24 cellular contexts compared by ENCODE assay signal in genomic region chr10:63759335-63759734, GRCh38.
"Had no signal": no experiment of that assay in that cellular context is flagged by ENCODE, and none has a peak within 500 bp of the region (broad histone marks: within the 10 kb centered on the region; RNA-seq: fewer than 3 reads in every experiment).

No MANE protein-coding gene starts in this region.

- H3K4me3 Mint-ChIP-seq: activated CD8-positive, alpha-beta T cell treated with anti-CD3 and anti-CD28 coated beads, Interleukin-2, amount 10 ng/mL, durations not matched to agents 7 days and 5 days; activated naive CD8-positive, alpha-beta T cell treated with anti-CD3 and anti-CD28 coated beads, Interleukin-2, amount 50 U/mL, for 24 hours; activated T-cell treated with anti-CD3 and anti-CD28 coated beads, Interleukin-2, amount 50 U/mL, for 4 hours; brain; T-helper 1 cell treated with Interleukin-12 subunit alpha and Interleukin-12 subunit beta and Interleukin-4 antibody, amounts not matched to agents 30 μg/mL and 1 μg/mL, for 36 hours; WTC11 had no signal

- H3K27me3 ChIP-seq: Peyer's patch had no signal

- H3K9me3 Mint-ChIP-seq: activated naive CD4-positive, alpha-beta T cell treated with anti-CD3 and anti-CD28 coated beads, Interleukin-2, amount 50 U/mL, for 72 hours; activated naive CD8-positive, alpha-beta T cell treated with anti-CD3 and anti-CD28 coated beads, Interleukin-2, amount 50 U/mL, for 24 hours; activated T-cell treated with anti-CD3 and anti-CD28 coated beads, Interleukin-2, amount 50 U/mL, for 4 hours; brain; T-helper 1 cell treated with Interleukin-12 subunit alpha and Interleukin-12 subunit beta and Interleukin-4 antibody, amounts not matched to agents 30 μg/mL and 1 μg/mL, for 36 hours; WTC11 had no signal

- H3K36me3 ChIP-seq: Peyer's patch had no signal

- H3K27ac Mint-ChIP-seq: activated CD8-positive, alpha-beta T cell treated with anti-CD3 and anti-CD28 coated beads, Interleukin-2, amount 10 ng/mL, durations not matched to agents 7 days and 5 days; activated naive CD4-positive, alpha-beta T cell treated with anti-CD3 and anti-CD28 coated beads, Interleukin-2, amount 50 U/mL, for 72 hours; activated naive CD8-positive, alpha-beta T cell treated with anti-CD3 and anti-CD28 coated beads, Interleukin-2, amount 50 U/mL, for 24 hours; brain; T-helper 1 cell treated with Interleukin-12 subunit alpha and Interleukin-12 subunit beta and Interleukin-4 antibody, amounts not matched to agents 30 μg/mL and 1 μg/mL, for 36 hours; WTC11 had no signal

- ATAC-seq: activated CD8-positive, alpha-beta T cell treated with anti-CD3 and anti-CD28 coated beads, Interleukin-2, amount 10 ng/mL, durations not matched to agents 7 days and 5 days; activated naive CD4-positive, alpha-beta T cell treated with anti-CD3 and anti-CD28 coated beads, Interleukin-2, amount 50 U/mL, for 72 hours; activated naive CD8-positive, alpha-beta T cell treated with anti-CD3 and anti-CD28 coated beads, Interleukin-2, amount 50 U/mL, for 24 hours; activated T-cell treated with anti-CD3 and anti-CD28 coated beads, Interleukin-2, amount 50 U/mL, for 4 hours; WTC11 had no signal

- FAIRE-seq: astrocyte had no signal

- H3K36me3 Mint-ChIP-seq: activated naive CD4-positive, alpha-beta T cell treated with anti-CD3 and anti-CD28 coated beads, Interleukin-2, amount 50 U/mL, for 72 hours; brain; WTC11 had no signal

- DNase-seq: activated CD4-positive, alpha-beta T cell treated with anti-CD3 and anti-CD28 coated beads for 48 hours; activated CD4-positive, alpha-beta T cell treated with anti-CD3 and anti-CD28 coated beads, Interleukin-2, amount 50 U/mL, for 4 hours; activated CD4-positive, CD25-positive, alpha-beta regulatory T cell treated with anti-CD3 and anti-CD28 coated beads, Interleukin-2, amount 50 U/mL, for 72 hours; activated CD8-positive, alpha-beta T cell treated with anti-CD3 and anti-CD28 coated beads, Interleukin-2, amount 10 ng/mL, durations not matched to agents 7 days and 5 days; activated effector memory CD4-positive, alpha-beta T cell treated with anti-CD3 and anti-CD28 coated beads, Interleukin-2, amount 50 U/mL, for 16 hours; activated naive CD4-positive, alpha-beta T cell treated with Interleukin-2 at 50 U/mL for 16 hours; activated naive CD8-positive, alpha-beta T cell treated with anti-CD3 and anti-CD28 coated beads, Interleukin-2, amount 50 U/mL, for 24 hours; activated T-cell treated with anti-CD3 and anti-CD28 coated beads, Interleukin-2, amount 50 U/mL, for 4 hours; amniotic stem cell; KG1; NCI-H1048; NCI-H146; NCI-H187 treated with DMSO at 0.1 percent for 48 hours; NCI-H2081 treated with DMSO at 0.1 percent for 48 hours; NCI-H446; NCI-H524; Peyer's patch; SHP77 treated with DMSO at 0.1 percent for 48 hours had no signal

- H3K4me3 ChIP-seq: Peyer's patch had no signal

- H3K4me1 ChIP-seq: Peyer's patch had no signal

- H3K27ac ChIP-seq: Peyer's patch, RWPE1 had no signal

- H3K4me1 Mint-ChIP-seq: activated naive CD8-positive, alpha-beta T cell treated with anti-CD3 and anti-CD28 coated beads, Interleukin-2, amount 50 U/mL, for 24 hours; WTC11 had no signal

- H3K9me3 ChIP-seq: Peyer's patch had no signal
